8 cellular contexts compared by ENCODE assay signal in the genomic region with DNA sequence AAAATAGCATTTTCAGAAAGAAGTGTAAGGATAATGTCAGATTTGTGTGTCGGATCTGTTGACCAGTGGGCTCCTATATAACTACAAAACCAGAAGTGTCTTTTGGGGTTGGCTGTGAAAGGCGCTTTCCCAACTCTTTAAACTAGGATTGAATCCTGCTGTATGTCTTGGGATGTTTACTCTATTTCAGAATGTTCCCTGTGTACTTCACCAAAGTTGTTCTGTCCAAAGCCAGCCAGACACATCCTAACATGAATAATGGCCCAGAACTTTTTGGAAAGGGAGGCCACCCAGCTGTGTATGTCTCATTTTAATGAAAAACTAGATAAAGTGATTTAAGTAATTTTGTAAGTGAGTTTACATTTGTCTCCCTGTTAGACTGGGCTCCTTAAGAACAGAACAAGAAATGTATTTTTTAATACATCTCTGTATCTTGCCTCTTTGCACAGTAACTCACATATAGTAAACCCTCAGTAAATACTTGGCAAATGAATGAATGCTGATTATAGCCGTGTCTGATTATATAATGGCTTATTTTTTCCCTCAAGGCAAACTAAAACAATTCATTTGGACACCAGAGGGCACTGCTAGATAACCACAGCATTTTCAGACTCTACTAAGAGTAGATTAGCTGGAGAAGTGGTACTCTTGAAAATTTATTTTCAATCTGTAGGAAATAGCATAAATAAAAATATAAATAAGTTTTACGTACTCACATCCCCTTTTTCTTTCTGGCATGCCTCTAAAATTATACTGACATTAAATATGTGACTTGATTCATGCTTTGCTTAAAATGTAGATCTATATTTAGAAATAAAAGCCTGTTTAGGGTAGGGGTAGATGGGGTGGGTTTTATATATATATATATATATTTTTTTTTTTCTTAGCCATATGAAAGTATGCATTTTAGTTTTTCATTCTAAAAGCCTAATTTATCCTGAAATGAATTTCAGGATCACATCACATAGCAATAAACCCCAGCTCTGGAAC. TPM values are rescaled to one million over a fixed set of nuclear protein-coding genes. Genes with fewer than 3 reads are reported as not detected.
A peak's percentile ranks its signal among the peaks of the same experiment; 100 is the strongest.
DNase-seq lines count a peak whose midpoint lies in the region; TF ChIP-seq lines count a peak whose summit lies in the region.

No MANE protein-coding gene starts in this region.

- peak overlapping the region in 1 of 2 experiments; percentile 39; a peak in 1 of 4 replicates for H3K27ac ChIP-seq in SK-N-SH (ENCODE audit: low read depth in 2 of 2, low read length in 1 of 2)
- H3K27ac ChIP-seq in CD8-positive, alpha-beta memory T cell (ENCODE audit: low read depth, low read length) = no peak overlapping the region

- H3K36me3 ChIP-seq in SK-N-SH (replicated peaks in 1 of 2; ENCODE audit: control insufficient read depth in 1 of 2, insufficient read depth in 2 of 2, low read length in 1 of 2) = peaks cover 19 to 41% of the 10 kb centered on the region in 2 experiments
- H3K36me3 ChIP-seq in CD8-positive, alpha-beta memory T cell (ENCODE audit: insufficient read depth, low read length) = no peaks in the 10 kb centered on the region

- DNase-seq in AML-193 (lab: John Stamatoyannopoulos, UW) = peak; percentile 64 to 70
- DNase-seq in GM13977 (ENCODE audit: low spot score) = peak; percentile 28
- DNase-seq in NCI-H1105 treated with DMSO at 0.1 percent for 48 hours (lab: John Stamatoyannopoulos, UW) = peak; percentile 78
- peak; percentile 37 for DNase-seq in SK-N-SH
- peak; percentile 83 for DNase-seq in fibroblast of pulmonary artery (ENCODE audit: low read depth)
- no peak for DNase-seq in osteocyte (ENCODE audit: extremely low spot score, unreplicated experiment)
- DNase-seq in activated effector memory CD4-positive, alpha-beta T cell treated with anti-CD3 and anti-CD28 coated beads, Interleukin-2, amount 50 U/mL, for 16 hours = no peak
- DNase-seq in CD8-positive, alpha-beta memory T cell = no peak

- TF ChIP-seq RAD21 in SK-N-SH (IDR thresholded peaks at IDR 0.05; ENCODE audit: low read length) = peak; percentile 96

- no peaks in the 10 kb centered on the region for H3K9me2 ChIP-seq in SK-N-SH

- no peak for TF ChIP-seq EP300 in SK-N-SH (IDR thresholded peaks at IDR 0.05; ENCODE audit: borderline replicate concordance in 1 of 2, low read depth in 1 of 2, low read length in 1 of 2)

- TF ChIP-seq CTCF in GM13977 (IDR thresholded peaks at IDR 0.05; ENCODE audit: extremely low read depth, insufficient read depth, missing control alignments) (peak; percentile 58), SK-N-SH (IDR thresholded peaks at IDR 0.05) (peak; percentile 83), fibroblast of pulmonary artery (IDR thresholded peaks at IDR 0.05; ENCODE audit: low read length, missing control alignments) (peak; percentile 65), osteocyte (IDR thresholded peaks at IDR 0.05) (peak; percentile 81)

- no peaks in the 10 kb centered on the region for H3K27me3 Mint-ChIP-seq in osteocyte (ENCODE audit: unreplicated experiment)
- no peaks in the 10 kb centered on the region for H3K27me3 Mint-ChIP-seq in CD8-positive, alpha-beta memory T cell

- no peak overlapping the region for H3K4me2 ChIP-seq in SK-N-SH

- H3K4me3 Mint-ChIP-seq in osteocyte (ENCODE audit: unreplicated experiment) = no peak overlapping the region
- H3K4me3 Mint-ChIP-seq in CD8-positive, alpha-beta memory T cell = no peak overlapping the region

- H3K4me1 ChIP-seq in SK-N-SH (ENCODE audit: control insufficient read depth in 1 of 2, insufficient read depth in 2 of 2, low read depth in 1 of 2, low read length in 1 of 2) = peaks cover 0 to 13% of the 10 kb centered on the region in 2 experiments; a peak in 2 of 4 replicates
- H3K4me1 ChIP-seq in CD8-positive, alpha-beta memory T cell (ENCODE audit: insufficient read depth, low read length) = no peaks in the 10 kb centered on the region

- no peaks in the 10 kb centered on the region for H3K9me3 Mint-ChIP-seq in osteocyte (ENCODE audit: unreplicated experiment)
- H3K9me3 Mint-ChIP-seq in CD8-positive, alpha-beta memory T cell = no peaks in the 10 kb centered on the region

- 52% methylated on average over 4 of the region's 4 CpGs for WGBS in SK-N-SH (ENCODE audit: low lambda C conversion rate)

- H3K27ac Mint-ChIP-seq in osteocyte (ENCODE audit: unreplicated experiment) = no peak overlapping the region
- peak overlapping the region in 2 of 8 donors; percentile 15 to 25 for H3K27ac Mint-ChIP-seq in CD8-positive, alpha-beta memory T cell

- in situ Hi-C loops in GM13977 (cut with MboI; ENCODE audit: low pct_unique_long_range_greater_than_20kb, low sequenced_read_pairs, unreplicated experiment) = loop anchor here (25.0 kb wide), 1 partner anchor 587 kb away; no protein-coding TSS in a partner anchor

- no peaks in the 10 kb centered on the region; the same call in 1 of the 2 replicates for H3K79me2 ChIP-seq in SK-N-SH (ENCODE audit: insufficient read depth)

- H3K9ac ChIP-seq in SK-N-SH = no peak overlapping the region

- H3K4me3 ChIP-seq in SK-N-SH (ENCODE audit: low read depth in 2 of 2, low read length in 1 of 2) (no peak overlapping the region; a peak in 1 of 4 replicates), fibroblast of pulmonary artery (replicated peaks; ENCODE audit: low read depth, low read length) (no peak overlapping the region)
- H3K4me3 ChIP-seq in CD8-positive, alpha-beta memory T cell (ENCODE audit: low read length) = no peak overlapping the region

- POLR2A ChIA-PET in SK-N-SH (lab: Yijun Ruan, JAX) = no interaction called here
- POLR2A ChIA-PET in CD8-positive, alpha-beta memory T cell (lab: Charles Lee) = no interaction called here

- H3K4me1 Mint-ChIP-seq in osteocyte (ENCODE audit: unreplicated experiment) = peaks cover 34% of the 10 kb centered on the region
- H3K4me1 Mint-ChIP-seq in CD8-positive, alpha-beta memory T cell = no peaks in the 10 kb centered on the region

- no peaks in the 10 kb centered on the region for H4K20me1 ChIP-seq in SK-N-SH (ENCODE audit: insufficient read depth)

- peaks cover 12% of the 10 kb centered on the region for H3F3A ChIP-seq in SK-N-SH (replicated peaks; ENCODE audit: insufficient read depth)

- peaks cover 18% of the 10 kb centered on the region for H3K36me3 Mint-ChIP-seq in osteocyte (ENCODE audit: unreplicated experiment)
- H3K36me3 Mint-ChIP-seq in CD8-positive, alpha-beta memory T cell = peaks cover 3 to 21% (median 13%) of the 10 kb centered on the region in 3 donors

- H3K27me3 ChIP-seq in SK-N-SH (ENCODE audit: insufficient read depth) = no peaks in the 10 kb centered on the region
- H3K27me3 ChIP-seq in CD8-positive, alpha-beta memory T cell (ENCODE audit: insufficient read depth, low read length, poor library complexity, severe bottlenecking) = no peaks in the 10 kb centered on the region

- CTCF ChIA-PET in SK-N-SH (lab: Yijun Ruan, JAX) = interaction anchor here (0.6 to 5.0 kb wide), 29 partner anchors 9 to 630 kb away, joined by 3 to 27 read pairs (median 3); a partner anchor contains a TSS
- CTCF ChIA-PET in CD8-positive, alpha-beta memory T cell (lab: Charles Lee) = interaction anchor here (0.8 to 3.8 kb wide), 3 partner anchors 20 to 149 kb away, joined by 3 to 11 read pairs (median 6); no protein-coding TSS in a partner anchor

- H2AFZ ChIP-seq in SK-N-SH (ENCODE audit: low read depth) = no peak overlapping the region

- peaks cover 4% of the 10 kb centered on the region; the same call in 1 of the 2 replicates for H3K9me3 ChIP-seq in SK-N-SH
- H3K9me3 ChIP-seq in CD8-positive, alpha-beta memory T cell (ENCODE audit: low read length) = no peaks in the 10 kb centered on the region

TF ChIP-seq in SK-N-SH, 30 proteins besides CTCF, POLR2A, EP300 and RAD21:
- no peak for TF ChIP-seq NFIC (IDR thresholded peaks at IDR 0.05; ENCODE audit: borderline replicate concordance)
- TF ChIP-seq, protein P1, sequence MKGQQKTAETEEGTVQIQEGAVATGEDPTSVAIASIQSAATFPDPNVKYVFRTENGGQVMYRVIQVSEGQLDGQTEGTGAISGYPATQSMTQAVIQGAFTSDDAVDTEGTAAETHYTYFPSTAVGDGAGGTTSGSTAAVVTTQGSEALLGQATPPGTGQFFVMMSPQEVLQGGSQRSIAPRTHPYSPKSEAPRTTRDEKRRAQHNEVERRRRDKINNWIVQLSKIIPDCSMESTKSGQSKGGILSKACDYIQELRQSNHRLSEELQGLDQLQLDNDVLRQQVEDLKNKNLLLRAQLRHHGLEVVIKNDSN (IDR thresholded peaks at IDR 0.05; ENCODE audit: borderline replicate concordance, low read depth) = no peak
- no peak for TF ChIP-seq TAF1 (IDR thresholded peaks at IDR 0.05; ENCODE audit: borderline replicate concordance, low read depth, low read length)
- no peak for TF ChIP-seq RCOR1 (IDR thresholded peaks at IDR 0.05; ENCODE audit: low read length)
- no peak for TF ChIP-seq GABPA (IDR thresholded peaks at IDR 0.05; ENCODE audit: low read depth)
- peak; percentile 92 for TF ChIP-seq SMC3 (IDR thresholded peaks at IDR 0.05; ENCODE audit: low read depth, low read length)

RNA-seq across cellular contexts. Expression of a gene that starts 23.8 kb away (rescaled TPM):
- polyA plus RNA-seq in SK-N-SH (2012; rRNA removed) = 28.4 and 29.0 TPM in 2 replicates
- polyA plus RNA-seq in SK-N-SH (2012; cell fraction: cytosol; rRNA removed) = 29.9 and 33.7 TPM in 2 replicates
- 21.6 and 24.2 TPM in 2 replicates for polyA plus RNA-seq in SK-N-SH (2012; cell fraction: nucleus; rRNA removed)
- total RNA-seq in osteocyte = 36.8 and 37.8 TPM in 2 replicates
- 10 to 100 TPM; 44.4 to 44.8 TPM for total RNA-seq in CD8-positive, alpha-beta memory T cell
- 54.3 TPM for polyA plus RNA-seq in CD8-positive, alpha-beta memory T cell

RNA-seq across cellular contexts. Expression of a gene that starts 37.8 kb away (rescaled TPM):
- polyA plus RNA-seq in SK-N-SH (2012; rRNA removed) = 4.4 and 6.2 TPM in 2 replicates
- polyA plus RNA-seq in SK-N-SH (2012; cell fraction: cytosol; rRNA removed) = 4.9 and 5.9 TPM in 2 replicates
- polyA plus RNA-seq in SK-N-SH (2012; cell fraction: nucleus; rRNA removed) = 12.8 and 14.6 TPM in 2 replicates
- total RNA-seq in osteocyte = 1.9 and 2.8 TPM in 2 replicates
- total RNA-seq in CD8-positive, alpha-beta memory T cell = 1 to 10 TPM; 3.3 to 4.2 TPM
- 1.2 TPM for polyA plus RNA-seq in CD8-positive, alpha-beta memory T cell

Comparison
In these comparisons a context has a peak if more than half of its experiments do, and no peak if none do; other contexts are left out.
1. DNase-seq: peak in AML-193 (2 of 2), GM13977 (single experiment), NCI-H1105 treated with DMSO at 0.1 percent for 48 hours (single experiment), SK-N-SH (single experiment) and fibroblast of pulmonary artery (single experiment); none in osteocyte (single experiment), activated effector memory CD4-positive, alpha-beta T cell treated with anti-CD3 and anti-CD28 coated beads, Interleukin-2, amount 50 U/mL, for 16 hours (single experiment) and CD8-positive, alpha-beta memory T cell (0 of 5).
2. Peak in every context shown above with its lines, with median percentiles within 50 percentile points of each other: CTCF ChIP-seq.